Comparison of ENCODE assay signal across 8 cellular contexts in the genomic region with DNA sequence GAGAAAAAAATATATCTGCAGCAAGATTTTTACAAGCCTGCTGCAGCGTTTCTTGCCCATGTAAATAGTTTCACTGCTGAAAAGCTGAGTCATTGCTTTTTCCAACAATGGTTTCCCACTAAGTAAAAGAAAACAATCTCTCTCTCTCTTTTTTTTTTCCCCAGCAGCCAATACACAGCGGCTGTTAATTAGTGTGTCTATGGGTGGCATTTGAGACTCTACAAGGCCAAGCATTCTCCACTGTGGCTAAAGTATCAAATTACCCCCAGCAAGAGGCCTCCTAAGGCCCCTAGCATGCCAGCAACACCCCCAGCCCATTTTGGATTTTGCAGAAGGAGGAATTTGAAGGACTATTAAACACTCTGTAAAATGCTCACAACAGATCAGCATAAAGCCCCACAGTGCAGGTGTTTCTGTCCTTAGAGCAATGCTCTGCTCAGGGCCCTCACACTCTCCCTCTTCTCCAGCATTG.
A peak's percentile ranks its signal among the peaks of the same experiment; 100 is the strongest.
DNase-seq lines count a peak whose midpoint lies in the region; ATAC-seq, FAIRE-seq and TF ChIP-seq lines count a peak whose summit lies in the region.

No MANE protein-coding gene starts in this region.

- no peak overlapping the region for H3K4me3 ChIP-seq in astrocyte (ENCODE audit: insufficient read depth, low read depth, low read length)
- H3K4me3 ChIP-seq in left lung: no peak overlapping the region

- no peaks in the 10 kb centered on the region for H4K20me1 ChIP-seq in astrocyte (ENCODE audit: insufficient read depth, low read length)

- no peaks in the 10 kb centered on the region for H3K27me3 Mint-ChIP-seq in astrocyte (ENCODE audit: low read depth, unreplicated experiment)
- no peaks in the 10 kb centered on the region for H3K27me3 Mint-ChIP-seq in CD14-positive monocyte (ENCODE audit: low read depth in 3 of 3)

- FAIRE-seq in astrocyte (lab: Jason Lieb, UNC): no peak

- ATAC-seq in left lung (peak; percentile 42), HG03442 (IDR thresholded peaks at IDR 0.05; ENCODE audit: unreplicated experiment) (no peak)

- TF ChIP-seq CTCF in astrocyte (IDR thresholded peaks at IDR 0.05; ENCODE audit: insufficient read depth, low read depth, low read length) (no peak), left lung (IDR thresholded peaks at IDR 0.05) (no peak), CD14-positive monocyte (IDR thresholded peaks at IDR 0.05) (no peak)

- no peak overlapping the region for H3K4me3 Mint-ChIP-seq in astrocyte (ENCODE audit: unreplicated experiment)
- H3K4me3 Mint-ChIP-seq in CD14-positive monocyte: no peak overlapping the region

- no peak overlapping the region for H3K27ac ChIP-seq in astrocyte (ENCODE audit: low read depth, low read length)
- H3K27ac ChIP-seq in left lung: no peak overlapping the region

- H2AFZ ChIP-seq in astrocyte (ENCODE audit: low read depth, low read length): no peak overlapping the region

- peaks cover 4% of the 10 kb centered on the region for H3K9me3 Mint-ChIP-seq in astrocyte (ENCODE audit: unreplicated experiment)
- H3K9me3 Mint-ChIP-seq in CD14-positive monocyte: peaks cover 0 to 6% (median 0%) of the 10 kb centered on the region in 7 donors

- H3K27ac Mint-ChIP-seq in astrocyte (ENCODE audit: unreplicated experiment): peak overlapping the region; percentile 90
- peak overlapping the region in 1 of 7 donors; percentile 58 for H3K27ac Mint-ChIP-seq in CD14-positive monocyte

- H3K4me1 Mint-ChIP-seq in astrocyte (ENCODE audit: low read depth, unreplicated experiment): peaks cover 12% of the 10 kb centered on the region
- H3K4me1 Mint-ChIP-seq in CD14-positive monocyte: no peaks in the 10 kb centered on the region

- H3K4me2 ChIP-seq in astrocyte (ENCODE audit: low read length): peak overlapping the region; percentile 62

- H3K27me3 ChIP-seq in astrocyte (ENCODE audit: insufficient read depth, low read length) (no peaks in the 10 kb centered on the region), left lung (no peaks in the 10 kb centered on the region)

- no peak overlapping the region for H3K9ac ChIP-seq in astrocyte (ENCODE audit: low read length)

- no peaks in the 10 kb centered on the region for H3K79me2 ChIP-seq in astrocyte (ENCODE audit: insufficient read depth, low read length)

- H3K9me3 ChIP-seq in astrocyte (ENCODE audit: insufficient read depth, low read depth, low read length) (no peaks in the 10 kb centered on the region), left lung (no peaks in the 10 kb centered on the region)

- H3K4me1 ChIP-seq in astrocyte (ENCODE audit: insufficient read depth, low read length) (peaks cover 4% of the 10 kb centered on the region), left lung (no peaks in the 10 kb centered on the region)

- no peaks in the 10 kb centered on the region for H3K36me3 Mint-ChIP-seq in astrocyte (ENCODE audit: low read depth, unreplicated experiment)
- no peaks in the 10 kb centered on the region for H3K36me3 Mint-ChIP-seq in CD14-positive monocyte

- intact Hi-C loops in left lung (cut with DNase I) (no loop called here), CD14-positive monocyte (cut with micrococcal nuclease) (no loop called here)

- H3K36me3 ChIP-seq in astrocyte (ENCODE audit: insufficient read depth, low read length) (no peaks in the 10 kb centered on the region), left lung (no peaks in the 10 kb centered on the region)

- DNase-seq in COR-L47 (lab: John Stamatoyannopoulos, UW) (peak; percentile 84), NCI-H1105 treated with DMSO at 0.1 percent for 48 hours (lab: John Stamatoyannopoulos, UW) (peak; percentile 89), astrocyte (ENCODE audit: low read depth) (peak; percentile 69), left lung (no peak), CD14-positive monocyte (ENCODE audit: low spot score) (no peak), GM19240 (ENCODE audit: insufficient read length, low spot score) (no peak)
- no peak for DNase-seq in activated naive CD4-positive, alpha-beta T cell treated with anti-CD3 and anti-CD28 coated beads, Interleukin-2, amount 50 U/mL, for 16 hours

Comparison
In these comparisons a context has a peak if more than half of its experiments do, and no peak if none do; other contexts are left out.
1. DNase-seq: peak in COR-L47 (single experiment), NCI-H1105 treated with DMSO at 0.1 percent for 48 hours (single experiment) and astrocyte (single experiment); none in left lung (0 of 2), CD14-positive monocyte (single experiment), GM19240 (single experiment) and activated naive CD4-positive, alpha-beta T cell treated with anti-CD3 and anti-CD28 coated beads, Interleukin-2, amount 50 U/mL, for 16 hours (single experiment).